In the genomic region with DNA sequence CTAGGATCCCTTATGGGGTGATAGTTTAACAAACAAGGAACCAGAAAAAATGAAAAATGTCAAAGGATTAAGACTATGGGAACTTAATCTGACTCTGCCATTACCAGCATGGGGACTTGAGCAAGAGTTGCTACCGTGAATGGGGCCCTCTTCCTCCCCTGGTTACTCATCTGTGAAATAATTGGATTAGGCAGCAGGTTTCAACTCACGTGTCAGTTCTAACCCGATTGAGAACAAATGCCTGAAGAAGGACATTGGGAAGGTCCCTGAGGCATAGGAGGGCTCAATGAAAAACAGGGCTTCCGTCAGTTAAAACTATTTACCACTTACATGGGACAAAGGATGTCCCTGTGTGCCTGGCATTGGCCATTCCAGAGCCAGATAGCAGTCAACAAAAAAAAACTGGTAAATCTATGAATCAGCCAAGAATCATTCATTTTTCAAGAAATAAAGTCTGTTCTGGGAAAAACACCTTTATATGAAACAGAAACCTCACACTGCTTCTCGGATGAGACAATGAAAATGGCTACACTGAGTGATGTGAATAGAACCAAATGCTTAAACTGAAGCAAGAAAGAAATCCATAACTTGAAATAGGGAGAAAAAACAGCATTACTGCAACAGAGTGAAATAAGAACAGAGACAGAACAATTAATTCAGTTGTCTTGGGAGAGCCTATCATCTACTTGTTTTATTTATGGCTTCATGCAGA, we compare ENCODE assay signal across 23 cellular contexts.
DNase-seq lines count a peak whose midpoint lies in the region; ATAC-seq and TF ChIP-seq lines count a peak whose summit lies in the region.
"Had no signal": no experiment of that assay in that cellular context is flagged by ENCODE, and none has a peak within 500 bp of the region (broad histone marks: within the 10 kb centered on the region; RNA-seq: fewer than 3 reads in every experiment).

No MANE protein-coding gene starts in this region.

- no peak overlapping the region for H3K27ac Mint-ChIP-seq in natural killer cell
- H3K27ac Mint-ChIP-seq: activated T-helper 2 cell treated with anti-CD3 and anti-CD28 coated beads, Interferon-gamma antibody, Interleukin-2, Interleukin-4, amounts not matched to agents 10 μg/mL and 5 μg/mL and 100 μg/mL, durations not matched to agents 14 hours and 24 hours and 36 hours; CD8-positive, alpha-beta memory T cell; dendritic cell treated with granulocyte-macrophage colony-stimulating factor and Interleukin-4, amounts not matched to agents 40 ng/mL and 50 ng/mL, for 4 days; immature natural killer cell had no signal

- WGBS in right cardiac atrium = 56% methylated on average over 5 of the region's 5 CpGs

- H3K4me1 ChIP-seq in right cardiac atrium (ENCODE audit: control insufficient read depth, insufficient read depth, low read length) = no peaks in the 10 kb centered on the region
- H3K4me1 ChIP-seq: heart left ventricle, left ventricle myocardium inferior, prostate gland had no signal

- H3K4me1 Mint-ChIP-seq in natural killer cell = no peaks in the 10 kb centered on the region
- H3K4me1 Mint-ChIP-seq: CD8-positive, alpha-beta memory T cell; immature natural killer cell had no signal

- no peaks in the 10 kb centered on the region for H3K27me3 ChIP-seq in right cardiac atrium (ENCODE audit: control insufficient read depth, insufficient read depth)

- H3K36me3 Mint-ChIP-seq in natural killer cell = no peaks in the 10 kb centered on the region
- H3K36me3 Mint-ChIP-seq: CD8-positive, alpha-beta memory T cell; immature natural killer cell had no signal

- DNase-seq in stimulated activated CD4-positive, alpha-beta T cell treated with anti-CD3 and anti-CD28 coated beads, Interleukin-1b, Interleukin-23, amount 100 ng/mL, for 48 hours = peak; percentile 38
- DNase-seq in stimulated activated CD4-positive, alpha-beta T cell treated with anti-CD3 and anti-CD28 coated beads, Interleukin-12 subunit alpha, Interleukin-12 subunit beta, amount 100 ng/mL, for 4 hours = no peak
- peak; percentile 52 for DNase-seq in ecto neural progenitor cell (ENCODE audit: low spot score)
- no peak for DNase-seq in substantia nigra (lab: John Stamatoyannopoulos, UW)
- DNase-seq in natural killer cell = no peak
- no peak for DNase-seq in GDM1 (lab: John Stamatoyannopoulos, UW)
- DNase-seq in right cardiac atrium = no peak
- DNase-seq: CD8-positive, alpha-beta memory T cell; heart left ventricle; immature natural killer cell; left ventricle myocardium inferior; NCI-H1048; NCI-H2081; NCI-H510A treated with DMSO at 0.1 percent for 48 hours; OCI-M1; SIG-M5; stimulated activated CD4-positive, alpha-beta T cell treated with anti-CD3 and anti-CD28 coated beads, Interleukin-4, amount 100 ng/mL, for 24 hours had no signal

- ATAC-seq in natural killer cell (no peak), right cardiac atrium (no peak)
- ATAC-seq: heart left ventricle had no signal

- TF ChIP-seq CTCF in natural killer cell (IDR thresholded peaks at IDR 0.05) = no peak

- H3K4me3 Mint-ChIP-seq in natural killer cell = no peak overlapping the region
- H3K4me3 Mint-ChIP-seq: CD8-positive, alpha-beta memory T cell; dendritic cell treated with granulocyte-macrophage colony-stimulating factor and Interleukin-4, amounts not matched to agents 40 ng/mL and 50 ng/mL, for 4 days; immature natural killer cell had no signal

- no peak overlapping the region for H3K4me3 ChIP-seq in right cardiac atrium (ENCODE audit: low read length)
- H3K4me3 ChIP-seq: heart left ventricle, left ventricle myocardium inferior, prostate gland, skin epidermis had no signal

- peak overlapping the region; percentile 36 for H3K27ac ChIP-seq in substantia nigra (ENCODE audit: low read depth, low read length, poor library complexity, severe bottlenecking)
- H3K27ac ChIP-seq in right cardiac atrium (ENCODE audit: low read length) = no peak overlapping the region
- H3K27ac ChIP-seq: heart left ventricle, KMS-11, left ventricle myocardium inferior, prostate gland, skin epidermis had no signal

- intact Hi-C loops in natural killer cell (cut with micrococcal nuclease) (no loop called here), right cardiac atrium (cut with DNase I) (no loop called here)

- no peaks in the 10 kb centered on the region for H3K9me3 Mint-ChIP-seq in natural killer cell
- H3K9me3 Mint-ChIP-seq: activated T-helper 2 cell treated with anti-CD3 and anti-CD28 coated beads, Interferon-gamma antibody, Interleukin-2, Interleukin-4, amounts not matched to agents 10 μg/mL and 5 μg/mL and 100 μg/mL, durations not matched to agents 14 hours and 24 hours and 36 hours; CD8-positive, alpha-beta memory T cell; dendritic cell treated with granulocyte-macrophage colony-stimulating factor and Interleukin-4, amounts not matched to agents 40 ng/mL and 50 ng/mL, for 4 days; immature natural killer cell had no signal

- H3K9me3 ChIP-seq in right cardiac atrium (ENCODE audit: control insufficient read depth, low read length) = no peaks in the 10 kb centered on the region
- H3K9me3 ChIP-seq: heart left ventricle, left ventricle myocardium inferior, prostate gland had no signal

- no peaks in the 10 kb centered on the region for H3K27me3 Mint-ChIP-seq in natural killer cell (ENCODE audit: low read depth in 2 of 2)
- H3K27me3 Mint-ChIP-seq: CD8-positive, alpha-beta memory T cell; dendritic cell treated with granulocyte-macrophage colony-stimulating factor and Interleukin-4, amounts not matched to agents 40 ng/mL and 50 ng/mL, for 4 days had no signal

TF ChIP-seq in PFSK-1, 5 proteins besides CTCF, POLR2A, EP300 and RAD21:
- TF ChIP-seq TAF1 (IDR thresholded peaks at IDR 0.05; ENCODE audit: borderline replicate concordance, insufficient read depth, low read length) (no peak), POLR2AphosphoS5 (IDR thresholded peaks at IDR 0.05; ENCODE audit: low read depth, low read length) (peak; percentile 51), FOXP2 (optimal IDR thresholded peaks at IDR 0.05; ENCODE audit: borderline replicate concordance, extremely low read depth, extremely low read length, insufficient read depth) (no peak), SIN3A (IDR thresholded peaks at IDR 0.05; ENCODE audit: borderline replicate concordance, insufficient read depth, low read length) (no peak)
- TF ChIP-seq, protein P1, sequence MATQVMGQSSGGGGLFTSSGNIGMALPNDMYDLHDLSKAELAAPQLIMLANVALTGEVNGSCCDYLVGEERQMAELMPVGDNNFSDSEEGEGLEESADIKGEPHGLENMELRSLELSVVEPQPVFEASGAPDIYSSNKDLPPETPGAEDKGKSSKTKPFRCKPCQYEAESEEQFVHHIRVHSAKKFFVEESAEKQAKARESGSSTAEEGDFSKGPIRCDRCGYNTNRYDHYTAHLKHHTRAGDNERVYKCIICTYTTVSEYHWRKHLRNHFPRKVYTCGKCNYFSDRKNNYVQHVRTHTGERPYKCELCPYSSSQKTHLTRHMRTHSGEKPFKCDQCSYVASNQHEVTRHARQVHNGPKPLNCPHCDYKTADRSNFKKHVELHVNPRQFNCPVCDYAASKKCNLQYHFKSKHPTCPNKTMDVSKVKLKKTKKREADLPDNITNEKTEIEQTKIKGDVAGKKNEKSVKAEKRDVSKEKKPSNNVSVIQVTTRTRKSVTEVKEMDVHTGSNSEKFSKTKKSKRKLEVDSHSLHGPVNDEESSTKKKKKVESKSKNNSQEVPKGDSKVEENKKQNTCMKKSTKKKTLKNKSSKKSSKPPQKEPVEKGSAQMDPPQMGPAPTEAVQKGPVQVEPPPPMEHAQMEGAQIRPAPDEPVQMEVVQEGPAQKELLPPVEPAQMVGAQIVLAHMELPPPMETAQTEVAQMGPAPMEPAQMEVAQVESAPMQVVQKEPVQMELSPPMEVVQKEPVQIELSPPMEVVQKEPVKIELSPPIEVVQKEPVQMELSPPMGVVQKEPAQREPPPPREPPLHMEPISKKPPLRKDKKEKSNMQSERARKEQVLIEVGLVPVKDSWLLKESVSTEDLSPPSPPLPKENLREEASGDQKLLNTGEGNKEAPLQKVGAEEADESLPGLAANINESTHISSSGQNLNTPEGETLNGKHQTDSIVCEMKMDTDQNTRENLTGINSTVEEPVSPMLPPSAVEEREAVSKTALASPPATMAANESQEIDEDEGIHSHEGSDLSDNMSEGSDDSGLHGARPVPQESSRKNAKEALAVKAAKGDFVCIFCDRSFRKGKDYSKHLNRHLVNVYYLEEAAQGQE (IDR thresholded peaks at IDR 0.05; ENCODE audit: insufficient read depth in 1 of 2, low read depth in 2 of 2, low read length in 2 of 2) = 0 out of 4 replicates have a peak, but pooled peaks of 1 of the 2 experiments have one; percentile 38
TF ChIP-seq in PFSK-1: peak in this region for 2.

Comparison
In these comparisons a context has a peak if more than half of its experiments do, and no peak if none do; other contexts are left out.
1. DNase-seq: peak in stimulated activated CD4-positive, alpha-beta T cell treated with anti-CD3 and anti-CD28 coated beads, Interleukin-1b, Interleukin-23, amount 100 ng/mL, for 48 hours (single experiment) and ecto neural progenitor cell (single experiment); none in stimulated activated CD4-positive, alpha-beta T cell treated with anti-CD3 and anti-CD28 coated beads, Interleukin-12 subunit alpha, Interleukin-12 subunit beta, amount 100 ng/mL, for 4 hours (single experiment), substantia nigra (0 of 49), natural killer cell (single experiment), GDM1 (single experiment) and right cardiac atrium (0 of 3).